ENCODE assay signal across 8 cellular contexts in the genomic region with DNA sequence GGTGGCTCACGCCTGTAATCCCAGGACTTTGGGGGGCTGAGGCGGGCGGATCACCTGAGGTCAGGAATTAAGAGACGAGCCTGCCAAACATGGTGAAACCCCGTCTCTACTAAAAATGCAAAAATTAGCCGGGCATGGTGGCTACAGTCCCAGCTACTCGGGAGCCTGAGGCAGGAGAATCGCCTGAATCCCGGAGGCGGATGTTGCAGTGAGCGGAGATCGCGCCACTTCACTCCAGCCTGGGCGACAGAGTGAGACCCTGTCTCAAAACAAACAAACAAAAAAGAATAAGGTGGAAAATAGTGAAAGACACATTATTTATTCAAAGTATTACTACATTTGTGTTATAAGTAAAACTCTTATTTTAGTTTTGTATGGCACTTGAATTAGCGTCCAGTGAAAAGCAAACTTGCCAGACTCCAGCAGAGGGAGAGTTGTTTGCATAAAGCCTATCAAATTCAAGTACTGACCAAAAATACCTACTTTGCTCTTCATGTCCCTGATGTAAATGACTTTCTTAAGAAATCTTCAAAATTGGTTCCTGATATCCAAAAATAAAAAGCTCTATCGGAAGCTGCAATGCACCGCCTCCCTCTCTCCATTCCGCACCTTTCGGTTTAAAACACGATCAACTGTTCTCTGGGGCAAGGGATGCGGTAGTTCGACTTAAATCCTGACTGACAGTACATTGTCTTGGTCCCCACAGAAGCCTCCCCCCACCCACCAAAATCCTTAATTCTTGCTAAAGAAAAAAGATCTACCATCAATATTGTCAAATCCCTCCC. TPM values are rescaled to one million over a fixed set of nuclear protein-coding genes. Genes with fewer than 3 reads are reported as not detected.
A peak's percentile ranks its signal among the peaks of the same experiment; 100 is the strongest.
DNase-seq lines count a peak whose midpoint lies in the region; ATAC-seq and TF ChIP-seq lines count a peak whose summit lies in the region.

No MANE protein-coding gene starts in this region.

- H3K4me1 ChIP-seq in CD8-positive, alpha-beta T cell (ENCODE audit: insufficient read depth, low read length), result peaks cover 28% of the 10 kb centered on the region

- peak overlapping the region; percentile 99 for H3K27ac Mint-ChIP-seq in CD8-positive, alpha-beta T cell
- peak overlapping the region; percentile 99 for H3K27ac Mint-ChIP-seq in effector memory CD8-positive, alpha-beta T cell
- peak overlapping the region; percentile 100 for H3K27ac Mint-ChIP-seq in nephron progenitor cell

- no peak for DNase-seq in CD8-positive, alpha-beta T cell
- DNase-seq in NCI-H69 (lab: John Stamatoyannopoulos, UW) (peak; percentile 50), nephron progenitor cell (no peak), NCI-H146 (lab: John Stamatoyannopoulos, UW) (no peak), NCI-H226 (no peak)
- no peak for DNase-seq in effector memory CD8-positive, alpha-beta T cell

- H3K36me3 Mint-ChIP-seq in CD8-positive, alpha-beta T cell, result peaks cover 41% of the 10 kb centered on the region
- peaks cover 55% of the 10 kb centered on the region for H3K36me3 Mint-ChIP-seq in effector memory CD8-positive, alpha-beta T cell (ENCODE audit: insufficient read depth)
- H3K36me3 Mint-ChIP-seq in nephron progenitor cell (ENCODE audit: low read depth), result peaks cover 43% of the 10 kb centered on the region

- no peak for ATAC-seq in CD8-positive, alpha-beta T cell
- no peak for ATAC-seq in effector memory CD8-positive, alpha-beta T cell (replicated peaks)
- ATAC-seq in GM18909 (IDR thresholded peaks at IDR 0.05; ENCODE audit: poor library complexity, unreplicated experiment), result no peak
- no peak for ATAC-seq in GM21576 (IDR thresholded peaks at IDR 0.05; ENCODE audit: unreplicated experiment)

- H3K36me3 ChIP-seq in CD8-positive, alpha-beta T cell (ENCODE audit: insufficient read depth, low read length), result no peaks in the 10 kb centered on the region

- TF ChIP-seq CTCF in CD8-positive, alpha-beta T cell (IDR thresholded peaks at IDR 0.05), result no peak
- TF ChIP-seq CTCF in nephron progenitor cell (IDR thresholded peaks at IDR 0.05), result no peak

- POLR2A ChIA-PET in CD8-positive, alpha-beta T cell (lab: Charles Lee), result interaction anchor here (1.4 kb wide), 1 partner anchor 330 kb away, joined by 3 read pairs; no protein-coding TSS in a partner anchor

- H3K27me3 ChIP-seq in CD8-positive, alpha-beta T cell (ENCODE audit: insufficient read depth, low read length), result no peaks in the 10 kb centered on the region

- H3K9me3 Mint-ChIP-seq in CD8-positive, alpha-beta T cell, result no peaks in the 10 kb centered on the region
- H3K9me3 Mint-ChIP-seq in effector memory CD8-positive, alpha-beta T cell, result no peaks in the 10 kb centered on the region
- H3K9me3 Mint-ChIP-seq in nephron progenitor cell, result no peaks in the 10 kb centered on the region

- H3K4me3 Mint-ChIP-seq in CD8-positive, alpha-beta T cell, result peak overlapping the region; percentile 99
- peak overlapping the region; percentile 99 to 100 for H3K4me3 Mint-ChIP-seq in effector memory CD8-positive, alpha-beta T cell
- peak overlapping the region; percentile 99 for H3K4me3 Mint-ChIP-seq in nephron progenitor cell

- peaks cover 61% of the 10 kb centered on the region for H3K4me1 Mint-ChIP-seq in CD8-positive, alpha-beta T cell (ENCODE audit: low read depth)
- peaks cover 42 to 54% of the 10 kb centered on the region in 2 donors for H3K4me1 Mint-ChIP-seq in effector memory CD8-positive, alpha-beta T cell (ENCODE audit: low read depth in 2 of 2)
- peaks cover 44% of the 10 kb centered on the region for H3K4me1 Mint-ChIP-seq in nephron progenitor cell

- H3K27me3 Mint-ChIP-seq in CD8-positive, alpha-beta T cell (ENCODE audit: low read depth), result no peaks in the 10 kb centered on the region
- no peaks in the 10 kb centered on the region for H3K27me3 Mint-ChIP-seq in effector memory CD8-positive, alpha-beta T cell
- H3K27me3 Mint-ChIP-seq in nephron progenitor cell (ENCODE audit: low read depth, poor library complexity), result peaks cover 3% of the 10 kb centered on the region

- intact Hi-C loops in CD8-positive, alpha-beta T cell (cut with DNase I, micrococcal nuclease), result loop anchor here (5.0 to 10.0 kb wide), 8 partner anchors 263 to 1871 kb away; a partner anchor contains a TSS

- peak overlapping the region; percentile 78 for H3K4me3 ChIP-seq in CD8-positive, alpha-beta T cell (ENCODE audit: low read depth, low read length)

- CTCF ChIA-PET in CD8-positive, alpha-beta T cell (lab: Charles Lee), result interaction anchor here (1.3 kb wide), 2 partner anchors 9 to 223 kb away, joined by 3 read pairs; a partner anchor contains a TSS

- H3K9me3 ChIP-seq in CD8-positive, alpha-beta T cell (ENCODE audit: low read length), result no peaks in the 10 kb centered on the region

- H3K27ac ChIP-seq in CD8-positive, alpha-beta T cell (ENCODE audit: low read depth, low read length), result peak overlapping the region; percentile 90

RNA-seq across cellular contexts. Expression of a gene that starts 1.2 kb away (rescaled TPM):
- 10 to 100 TPM; 29.5 to 30.3 TPM for total RNA-seq in CD8-positive, alpha-beta T cell
